Comparison of ENCODE assay signal across 3 cellular contexts in the genomic region with DNA sequence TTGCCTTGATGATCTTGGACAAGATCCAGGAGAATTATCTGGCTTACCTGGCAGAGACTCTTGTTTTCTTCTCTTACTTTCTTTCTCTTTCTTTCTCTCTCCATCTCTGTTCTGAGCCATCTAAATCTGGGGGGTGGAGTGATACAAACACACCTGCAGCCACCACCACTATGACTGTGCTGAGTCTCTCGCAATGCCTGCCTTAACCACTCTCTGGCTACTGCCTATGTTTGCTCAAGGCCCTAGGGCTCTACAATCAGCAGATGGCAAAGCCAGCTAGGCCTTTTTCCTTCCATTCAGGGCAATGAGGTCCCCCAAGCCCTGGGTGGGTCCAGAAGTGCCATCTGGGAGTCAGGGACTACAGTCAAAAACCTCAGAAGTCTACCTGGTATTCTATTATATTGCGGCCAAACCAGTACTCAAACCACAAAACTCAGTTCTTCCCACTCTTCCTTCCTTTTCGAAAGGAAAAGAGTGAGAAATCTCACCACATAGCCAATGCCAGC.
"Had no signal": no experiment of that assay in that cellular context is flagged by ENCODE, and none has a peak within 500 bp of the region (broad histone marks: within the 10 kb centered on the region; RNA-seq: fewer than 3 reads in every experiment).

No MANE protein-coding gene starts in this region.

- ATAC-seq: GM12878 had no signal

- DNase-seq: GDM1, GF-D8 had no signal

- H3K4me3 ChIP-seq: GM12878 had no signal
